9 cellular contexts compared by ENCODE assay signal in genomic region chr9:71285191-71285656, GRCh38.
A peak's percentile ranks its signal among the peaks of the same experiment; 100 is the strongest.
DNase-seq lines count a peak whose midpoint lies in the region; TF ChIP-seq lines count a peak whose summit lies in the region.
"Had no signal": no experiment of that assay in that cellular context is flagged by ENCODE, and none has a peak within 500 bp of the region (broad histone marks: within the 10 kb centered on the region; RNA-seq: fewer than 3 reads in every experiment).

No MANE protein-coding gene starts in this region.

- WGBS in H9 (ENCODE audit: extremely low coverage, insufficient read length, low lambda C conversion rate): no CpG with 5 or more reads among the region's 8 CpGs

- H4K91ac ChIP-seq in H9 (ENCODE audit: insufficient read length, low read depth, low read length): no peak overlapping the region

- H3K23me2 ChIP-seq in H9 (ENCODE audit: insufficient read length, low read depth, low read length, poor library complexity, severe bottlenecking): no peaks in the 10 kb centered on the region

- H2BK120ac ChIP-seq in H9 (ENCODE audit: low read depth, low read length, poor library complexity, severe bottlenecking): no peak overlapping the region

- H3K36me3 ChIP-seq in breast epithelium: no peaks in the 10 kb centered on the region

- H3K56ac ChIP-seq in H9 (ENCODE audit: insufficient read length, low read depth, low read length): no peak overlapping the region

- H2AK5ac ChIP-seq in H9 (ENCODE audit: insufficient read length, low read length): no peak overlapping the region

- intact Hi-C loops in breast epithelium (cut with DNase I; ENCODE audit: low total_unique reads): no loop called here

- H3K4me2 ChIP-seq in H9 (ENCODE audit: insufficient read depth, insufficient read length, low read length): no peak overlapping the region

- H3K4me1 Mint-ChIP-seq in H9: peaks cover 8 to 12% of the 10 kb centered on the region in 2 experiments

- H3K4ac ChIP-seq in H9 (ENCODE audit: low read depth, low read length): no peak overlapping the region

- H2BK15ac ChIP-seq in H9 (ENCODE audit: low read depth, low read length): no peak overlapping the region

- no peak overlapping the region for H2BK5ac ChIP-seq in H9 (ENCODE audit: insufficient read length, low read length)

- no peak overlapping the region for H4K5ac ChIP-seq in H9 (ENCODE audit: insufficient read length, low read depth, low read length)

- H3K27ac Mint-ChIP-seq in H9: no peak overlapping the region; a peak in 1 of 7 replicates

- no peaks in the 10 kb centered on the region for H3K27me3 Mint-ChIP-seq in H9 (ENCODE audit: low read depth)

- peak overlapping the region; percentile 91 for H2AFZ ChIP-seq in H9 (ENCODE audit: low read length)

- peak overlapping the region in 2 of 3 donors; percentile 15 to 19 for H3K4me3 ChIP-seq in breast epithelium
- H3K4me3 ChIP-seq: skin epidermis had no signal

- no peak overlapping the region for H3K14ac ChIP-seq in H9 (ENCODE audit: insufficient read depth, low read length)

- no peaks in the 10 kb centered on the region for H3K79me1 ChIP-seq in H9 (ENCODE audit: insufficient read depth, low read depth, low read length, poor library complexity, severe bottlenecking)

- H4K20me1 ChIP-seq in H9 (ENCODE audit: control insufficient read depth, insufficient read depth, insufficient read length): no peaks in the 10 kb centered on the region

- H3K4me1 ChIP-seq in H9 (ENCODE audit: insufficient read depth, low read length): no peaks in the 10 kb centered on the region
- H3K4me1 ChIP-seq in breast epithelium: no peaks in the 10 kb centered on the region

- TF ChIP-seq POLR2A in breast epithelium (IDR thresholded peaks at IDR 0.05): no peak

- H2BK12ac ChIP-seq in H9 (ENCODE audit: insufficient read length, low read depth, low read length): no peak overlapping the region

- H3K9me3 Mint-ChIP-seq in H9: no peaks in the 10 kb centered on the region

- H3T11ph ChIP-seq in H9 (ENCODE audit: low read length): no peak overlapping the region

- H3K23ac ChIP-seq in H9 (ENCODE audit: insufficient read length, low read depth, low read length): no peak overlapping the region

- no peaks in the 10 kb centered on the region for H3K36me3 Mint-ChIP-seq in H9 (ENCODE audit: insufficient read depth in 1 of 3, low read depth in 3 of 3)

- no peak overlapping the region for H3K4me3 Mint-ChIP-seq in H9

- H4K8ac ChIP-seq in H9 (replicated peaks; ENCODE audit: insufficient read length, low read depth, low read length): no peak overlapping the region

- no peak overlapping the region for H3K18ac ChIP-seq in H9 (ENCODE audit: insufficient read length, low read depth, low read length)

- H3K9me3 ChIP-seq in H9 (ENCODE audit: control insufficient read depth, low read depth, low read length) (no peaks in the 10 kb centered on the region), breast epithelium (no peaks in the 10 kb centered on the region)

- no peaks in the 10 kb centered on the region for H3K27me3 ChIP-seq in H9 (ENCODE audit: insufficient read depth, low read length)
- no peaks in the 10 kb centered on the region for H3K27me3 ChIP-seq in breast epithelium

- peak; percentile 88 for TF ChIP-seq CTCF in H9 (conservative IDR thresholded peaks at IDR 0.05)
- TF ChIP-seq CTCF in breast epithelium (IDR thresholded peaks at IDR 0.05): peak; percentile 49 to 79 (median 77)

- no peaks in the 10 kb centered on the region for H3K79me2 ChIP-seq in H9 (ENCODE audit: insufficient read depth, low read length)

- DNase-seq in activated gamma-delta T cell treated with Interleukin-2 at 50 U/mL for 16 hours (peak; percentile 23), activated gamma-delta T cell (lab: John Stamatoyannopoulos, UW) (no peak), H9 (peak; percentile 33), Kasumi-1 (lab: John Stamatoyannopoulos, UW) (peak; percentile 69 to 75), RPMI7951 (ENCODE audit: low read depth) (peak; percentile 48), breast epithelium (ENCODE audit: low spot score in 2 of 2) (no peak), inferior parietal cortex (ENCODE audit: extremely low spot score) (peak; percentile 94)
- DNase-seq in stimulated activated CD4-positive, alpha-beta T cell treated with anti-CD3 and anti-CD28 coated beads, Interleukin-1b, Interleukin-23, amount 100 ng/mL, for 48 hours: peak; percentile 11

- no peak overlapping the region for H3K27ac ChIP-seq in H9 (ENCODE audit: insufficient read length, low read depth, low read length)
- H3K27ac ChIP-seq in breast epithelium: no peak overlapping the region
- H3K27ac ChIP-seq: skin epidermis had no signal

- no peak overlapping the region for H2BK20ac ChIP-seq in H9 (ENCODE audit: low read depth, low read length, poor library complexity, severe bottlenecking)

- no peak overlapping the region for H3K9ac ChIP-seq in H9 (ENCODE audit: extremely low read depth, insufficient read length, low read length)

Comparison
In these comparisons a context has a peak if more than half of its experiments do, and no peak if none do; other contexts are left out.
1. DNase-seq: peak in activated gamma-delta T cell treated with Interleukin-2 at 50 U/mL for 16 hours (single experiment), H9 (single experiment), Kasumi-1 (2 of 2), RPMI7951 (single experiment), inferior parietal cortex (single experiment) and stimulated activated CD4-positive, alpha-beta T cell treated with anti-CD3 and anti-CD28 coated beads, Interleukin-1b, Interleukin-23, amount 100 ng/mL, for 48 hours (single experiment); none in activated gamma-delta T cell (single experiment) and breast epithelium (0 of 2).